Comparison of ENCODE assay signal across 1 cellular context in genomic region chr1:212689758-212690540, GRCh38.
TF ChIP-seq lines count a peak whose summit lies in the region.

No MANE protein-coding gene starts in this region.

TF ChIP-seq in K562, 482 proteins besides CTCF, POLR2A, EP300 and RAD21 (continued from another document):
- TF ChIP-seq HEY1 (CRISPR knock-in tag; IDR thresholded peaks at IDR 0.05; ENCODE audit: borderline replicate concordance) (no peak), ESRRB (CRISPR knock-in tag; IDR thresholded peaks at IDR 0.05; ENCODE audit: borderline replicate concordance) (no peak), HMGXB4 (CRISPR knock-in tag; IDR thresholded peaks at IDR 0.05) (no peak), ZNF778 (CRISPR knock-in tag; IDR thresholded peaks at IDR 0.05) (no peak), USF1 (CRISPR knock-in tag; IDR thresholded peaks at IDR 0.05) (no peak), ZNF124 (CRISPR knock-in tag; IDR thresholded peaks at IDR 0.05) (no peak), HMBOX1 (IDR thresholded peaks at IDR 0.05) (no peak), ZNF76 (CRISPR knock-in tag; IDR thresholded peaks at IDR 0.05; ENCODE audit: borderline replicate concordance) (no peak), ELF1 (tag; IDR thresholded peaks at IDR 0.05) (no peak), ZNF212 (CRISPR knock-in tag; IDR thresholded peaks at IDR 0.05) (no peak), ZEB2 (IDR thresholded peaks at IDR 0.05) (0 out of 2 replicates have a peak, but pooled peaks have one; percentile 16), ZNF184 (CRISPR knock-in tag; IDR thresholded peaks at IDR 0.05) (no peak), TGIF2 (CRISPR knock-in tag; IDR thresholded peaks at IDR 0.05) (no peak), RB1 (IDR thresholded peaks at IDR 0.05; ENCODE audit: low read depth) (no peak), GABPA (tag; conservative IDR thresholded peaks at IDR 0.05; ENCODE audit: low read depth) (no peak), STAG1 (CRISPR knock-in tag; IDR thresholded peaks at IDR 0.05; ENCODE audit: borderline replicate concordance) (no peak), CLOCK (CRISPR knock-in tag; IDR thresholded peaks at IDR 0.05; ENCODE audit: borderline replicate concordance) (no peak), MCM3 (IDR thresholded peaks at IDR 0.05) (peak; percentile 70; the same call in 1 of the 2 replicates), TAF15 (IDR thresholded peaks at IDR 0.05; ENCODE audit: low read depth, low read length) (no peak), TSC22D4 (tag; IDR thresholded peaks at IDR 0.05) (peak; percentile 69; the same call in 1 of the 2 replicates), SMARCA5 (IDR thresholded peaks at IDR 0.05) (no peak), HBP1 (CRISPR knock-in tag; IDR thresholded peaks at IDR 0.05) (0 out of 2 replicates have a peak, but pooled peaks have one; percentile 53), EHMT2 (IDR thresholded peaks at IDR 0.05) (0 out of 2 replicates have a peak, but pooled peaks have one; percentile 39), ZBTB2 (IDR thresholded peaks at IDR 0.05) (no peak), HDAC1 (IDR thresholded peaks at IDR 0.05) (0 out of 4 replicates have a peak, but pooled peaks of 1 of the 2 experiments have one; percentile 25), HLTF (IDR thresholded peaks at IDR 0.05) (peak; percentile 42; the same call in 1 of the 2 replicates), HNRNPL (IDR thresholded peaks at IDR 0.05; ENCODE audit: low read depth, low read length) (no peak), ZNF175 (CRISPR knock-in tag; IDR thresholded peaks at IDR 0.05; ENCODE audit: low read depth) (no peak), BMI1 (IDR thresholded peaks at IDR 0.05; ENCODE audit: low read length) (no peak), POLR2AphosphoS2 (IDR thresholded peaks at IDR 0.05; ENCODE audit: low read length) (no peak), U2AF2 (optimal IDR thresholded peaks at IDR 0.05; ENCODE audit: low read depth, low read length) (no peak), SAFB (IDR thresholded peaks at IDR 0.05; ENCODE audit: borderline replicate concordance, low read depth, low read length) (no peak), HCFC1 (IDR thresholded peaks at IDR 0.05; ENCODE audit: low read depth, low read length) (no peak), SNAPC5 (CRISPR knock-in tag; IDR thresholded peaks at IDR 0.05) (no peak), ZNF347 (CRISPR knock-in tag; IDR thresholded peaks at IDR 0.05; ENCODE audit: low read depth) (no peak), ELF4 (CRISPR knock-in tag; IDR thresholded peaks at IDR 0.05) (0 out of 2 replicates have a peak, but pooled peaks have one; percentile 59), PRDM10 (IDR thresholded peaks at IDR 0.05; ENCODE audit: partially characterized antibody) (peak; percentile 11), ZNF512 (tag; IDR thresholded peaks at IDR 0.05) (no peak), WHSC1 (IDR thresholded peaks at IDR 0.05; ENCODE audit: low read length) (no peak), CEBPZ (IDR thresholded peaks at IDR 0.05; ENCODE audit: borderline replicate concordance, low read depth, low read length) (no peak), TAF7 (tag; IDR thresholded peaks at IDR 0.05) (no peak), MLLT1 (IDR thresholded peaks at IDR 0.05) (0 out of 4 replicates have a peak, but pooled peaks have one; percentile 43 to 49)
